ENCODE assay signal across 8 cellular contexts in the genomic region with DNA sequence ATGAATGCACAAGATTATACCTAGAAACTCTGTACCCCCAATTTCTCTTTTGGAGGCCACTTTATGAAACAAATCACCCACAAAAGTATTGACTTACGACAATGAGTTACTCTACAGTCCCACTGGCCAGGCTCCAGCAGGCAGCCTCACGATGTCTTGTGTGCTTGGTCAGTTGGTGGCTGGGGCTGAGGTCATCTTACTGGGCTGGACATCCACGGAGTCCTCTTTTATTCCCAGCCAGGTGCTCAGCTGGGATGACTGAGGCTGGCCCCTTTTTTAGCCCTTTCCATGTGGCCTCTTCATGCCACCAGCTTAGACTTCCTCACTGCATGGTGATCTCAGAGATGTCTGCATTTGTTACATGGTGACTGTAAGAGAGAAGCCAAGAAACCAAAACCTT.
"Had no signal": no experiment of that assay in that cellular context is flagged by ENCODE, and none has a peak within 500 bp of the region (broad histone marks: within the 10 kb centered on the region; RNA-seq: fewer than 3 reads in every experiment).

No MANE protein-coding gene starts in this region.

- H3K4me3 Mint-ChIP-seq: HFFc6, IgD-negative memory B cell had no signal

- H3K27ac ChIP-seq: GM23248, HL-60 had no signal

- H2AFZ ChIP-seq: GM23248 had no signal

- DNase-seq: GM23248, HFFc6, KBM-7 had no signal

- H3K36me3 Mint-ChIP-seq: IgD-negative memory B cell had no signal

- H3K36me3 ChIP-seq: HAP-1 had no signal

- H3K9ac ChIP-seq: GM23248 had no signal

- ATAC-seq: HCT116, HepG2 had no signal

- H3K4me3 ChIP-seq: GM23248, HAP-1 had no signal

- H3K27ac Mint-ChIP-seq: HFFc6 had no signal
